18 cellular contexts compared by ENCODE assay signal in the genomic region with DNA sequence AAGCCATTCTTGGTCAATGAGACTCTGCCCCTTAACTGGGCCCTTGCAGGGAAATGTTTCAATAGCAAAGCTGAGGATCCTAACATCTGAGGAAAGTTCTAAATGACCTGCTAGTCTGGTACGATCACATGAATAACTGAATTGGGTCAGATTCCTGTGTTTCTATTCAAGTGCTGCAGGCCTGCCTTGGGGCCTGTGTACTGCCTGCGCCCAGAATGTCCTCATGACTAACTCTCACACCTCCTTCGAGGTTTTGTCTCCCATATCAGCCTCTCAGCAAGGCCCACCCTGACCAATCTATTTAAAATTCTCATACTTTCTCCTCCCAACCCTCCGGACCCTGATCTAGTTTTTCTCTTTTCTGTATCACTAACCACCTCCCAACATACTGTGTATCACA. TPM values are rescaled to one million over a fixed set of nuclear protein-coding genes. Genes with fewer than 3 reads are reported as not detected.
DNase-seq lines count a peak whose midpoint lies in the region; ATAC-seq and TF ChIP-seq lines count a peak whose summit lies in the region.
"Had no signal": no experiment of that assay in that cellular context is flagged by ENCODE, and none has a peak within 500 bp of the region (broad histone marks: within the 10 kb centered on the region; RNA-seq: fewer than 3 reads in every experiment).

No MANE protein-coding gene starts in this region.

- peaks cover 0 to 7% (median 0%) of the 10 kb centered on the region in 3 donors for H3K36me3 Mint-ChIP-seq in CD8-positive, alpha-beta memory T cell
- peaks cover 22% of the 10 kb centered on the region for H3K36me3 Mint-ChIP-seq in effector memory CD8-positive, alpha-beta T cell (ENCODE audit: insufficient read depth)
- H3K36me3 Mint-ChIP-seq in progenitor cell of endocrine pancreas (ENCODE audit: insufficient read depth) = no peaks in the 10 kb centered on the region

- POLR2A ChIA-PET in CD8-positive, alpha-beta memory T cell (lab: Charles Lee) = no interaction called here
- POLR2A ChIA-PET in HEK293 (lab: Yijun Ruan, JAX) = no interaction called here

- H3K4me1 ChIP-seq in CD8-positive, alpha-beta memory T cell (ENCODE audit: insufficient read depth, low read length) = peaks cover 10% of the 10 kb centered on the region
- peaks cover 14% of the 10 kb centered on the region for H3K4me1 ChIP-seq in HEK293 (ENCODE audit: control insufficient read depth, insufficient read depth, low read length)

- H3K9me3 ChIP-seq in CD8-positive, alpha-beta memory T cell (ENCODE audit: low read length) = no peaks in the 10 kb centered on the region
- no peaks in the 10 kb centered on the region for H3K9me3 ChIP-seq in HEK293 (ENCODE audit: control insufficient read depth, insufficient read depth, low read depth, low read length)
- no peaks in the 10 kb centered on the region for H3K9me3 ChIP-seq in MG63
- H3K9me3 ChIP-seq: left lung, SK-N-SH, thoracic aorta had no signal

- H3K9me3 Mint-ChIP-seq in CD8-positive, alpha-beta memory T cell = no peaks in the 10 kb centered on the region
- no peaks in the 10 kb centered on the region for H3K9me3 Mint-ChIP-seq in effector memory CD8-positive, alpha-beta T cell
- no peaks in the 10 kb centered on the region for H3K9me3 Mint-ChIP-seq in progenitor cell of endocrine pancreas (ENCODE audit: low read depth)

- ATAC-seq in effector memory CD8-positive, alpha-beta T cell (replicated peaks) = no peak
- ATAC-seq in GM19023 (IDR thresholded peaks at IDR 0.05; ENCODE audit: unreplicated experiment) = no peak
- ATAC-seq: foreskin keratinocyte, left lung, Panc1 had no signal

- H3K27ac Mint-ChIP-seq in CD8-positive, alpha-beta memory T cell = peak overlapping the region in 7 of 8 donors; percentile 19 to 95 (median 66)
- peak overlapping the region; percentile 24 to 89 for H3K27ac Mint-ChIP-seq in effector memory CD8-positive, alpha-beta T cell
- H3K27ac Mint-ChIP-seq in progenitor cell of endocrine pancreas = no peak overlapping the region

- CTCF ChIA-PET in CD8-positive, alpha-beta memory T cell (lab: Charles Lee) = no interaction called here
- CTCF ChIA-PET in HEK293 (lab: Yijun Ruan, JAX) = no interaction called here

- H3K4me1 Mint-ChIP-seq in CD8-positive, alpha-beta memory T cell = peaks cover 14 to 26% (median 20%) of the 10 kb centered on the region in 3 donors
- peaks cover 19 to 40% of the 10 kb centered on the region in 2 donors for H3K4me1 Mint-ChIP-seq in effector memory CD8-positive, alpha-beta T cell (ENCODE audit: low read depth in 2 of 2)
- H3K4me1 Mint-ChIP-seq in progenitor cell of endocrine pancreas (ENCODE audit: low read depth) = peaks cover 15% of the 10 kb centered on the region

- TF ChIP-seq CTCF in HEK293 (tag by site-specific recombination; IDR thresholded peaks at IDR 0.05) = no peak
- TF ChIP-seq CTCF in progenitor cell of endocrine pancreas (IDR thresholded peaks at IDR 0.05; ENCODE audit: unreplicated experiment) = no peak

- peaks cover 0 to 2% of the 10 kb centered on the region in 2 donors for H3K27me3 Mint-ChIP-seq in CD8-positive, alpha-beta memory T cell
- no peaks in the 10 kb centered on the region for H3K27me3 Mint-ChIP-seq in effector memory CD8-positive, alpha-beta T cell
- H3K27me3 Mint-ChIP-seq in progenitor cell of endocrine pancreas = peaks cover 16% of the 10 kb centered on the region

- no peaks in the 10 kb centered on the region for H3K36me3 ChIP-seq in CD8-positive, alpha-beta memory T cell (ENCODE audit: insufficient read depth, low read length)
- H3K36me3 ChIP-seq in HEK293 (ENCODE audit: control insufficient read depth in 2 of 2, insufficient read depth in 1 of 2, low read length in 2 of 2) (no peaks in the 10 kb centered on the region), MG63 (no peaks in the 10 kb centered on the region; the same call in 1 of the 2 replicates)
- H3K36me3 ChIP-seq: left lung, thoracic aorta had no signal

- no peaks in the 10 kb centered on the region for H3K27me3 ChIP-seq in CD8-positive, alpha-beta memory T cell (ENCODE audit: insufficient read depth, low read length, poor library complexity, severe bottlenecking)
- H3K27me3 ChIP-seq in MG63 = no peaks in the 10 kb centered on the region
- H3K27me3 ChIP-seq: foreskin keratinocyte, left lung had no signal

- DNase-seq in CD8-positive, alpha-beta memory T cell = no peak
- no peak for DNase-seq in effector memory CD8-positive, alpha-beta T cell
- DNase-seq in renal cortical epithelial cell (ENCODE audit: low read depth) (peak; percentile 16), NCI-H510A (lab: John Stamatoyannopoulos, UW) (no peak), MG63 (no peak), progenitor cell of endocrine pancreas (ENCODE audit: low spot score, unreplicated experiment) (no peak)
- DNase-seq: activated CD4-positive, alpha-beta T cell treated with anti-CD3 and anti-CD28 coated beads for 48 hours; activated CD8-positive, alpha-beta memory T cell treated with anti-CD3 and anti-CD28 coated beads, Interleukin-2, amount 50 U/mL, for 4 hours; activated naive CD4-positive, alpha-beta T cell; foreskin keratinocyte; left lung; SK-N-SH; stimulated activated CD4-positive, alpha-beta T cell treated with anti-CD3 and anti-CD28 coated beads, Interleukin-4, amount 100 ng/mL, for 24 hours had no signal

- peak overlapping the region in 1 of 7 donors; percentile 11 for H3K4me3 Mint-ChIP-seq in CD8-positive, alpha-beta memory T cell
- H3K4me3 Mint-ChIP-seq in effector memory CD8-positive, alpha-beta T cell = peak overlapping the region in 1 of 2 donors; percentile 50
- no peak overlapping the region for H3K4me3 Mint-ChIP-seq in progenitor cell of endocrine pancreas (ENCODE audit: low read depth)

- no peak overlapping the region for H3K27ac ChIP-seq in CD8-positive, alpha-beta memory T cell (ENCODE audit: low read depth, low read length)
- H3K27ac ChIP-seq in HEK293 (ENCODE audit: extremely low read depth, low read depth, low read length) = peak overlapping the region; percentile 17; the same call in 1 of the 2 replicates
- H3K27ac ChIP-seq: coronary artery, foreskin keratinocyte, left lung, thoracic aorta had no signal

- H3K4me3 ChIP-seq in CD8-positive, alpha-beta memory T cell (ENCODE audit: low read length) = no peak overlapping the region
- no peak overlapping the region for H3K4me3 ChIP-seq in HEK293 (ENCODE audit: low read depth, low read length)
- H3K4me3 ChIP-seq in MG63 = no peak overlapping the region
- H3K4me3 ChIP-seq: coronary artery, left lung, thoracic aorta had no signal

TF ChIP-seq in HEK293, 187 proteins besides CTCF, POLR2A, EP300 and RAD21:
- TF ChIP-seq ZNF335 (tag by site-specific recombination; conservative IDR thresholded peaks at IDR 0.05) (peak; percentile 23; the same call in 1 of the 2 replicates), ZFP3 (tag by site-specific recombination; IDR thresholded peaks at IDR 0.05; ENCODE audit: low read depth) (no peak)

RNA-seq across cellular contexts. Expression of a gene that starts 4.4 kb away (rescaled TPM):
- total RNA-seq in CD8-positive, alpha-beta memory T cell = 1 to 10 TPM; 3.2 to 4.9 TPM
- polyA plus RNA-seq in CD8-positive, alpha-beta memory T cell = 5.1 TPM
- total RNA-seq in renal cortical epithelial cell (4.3 and 9.6 TPM in 2 replicates), progenitor cell of endocrine pancreas (6.4 and 9.1 TPM in 2 replicates)
- 5.7 and 7.6 TPM in 2 replicates for total RNA-seq in MG63 (2014; rRNA removed; shearing (Covaris generic); ENCODE audit: low replicate concordance)
